17 cellular contexts compared by ENCODE assay signal in the genomic region with DNA sequence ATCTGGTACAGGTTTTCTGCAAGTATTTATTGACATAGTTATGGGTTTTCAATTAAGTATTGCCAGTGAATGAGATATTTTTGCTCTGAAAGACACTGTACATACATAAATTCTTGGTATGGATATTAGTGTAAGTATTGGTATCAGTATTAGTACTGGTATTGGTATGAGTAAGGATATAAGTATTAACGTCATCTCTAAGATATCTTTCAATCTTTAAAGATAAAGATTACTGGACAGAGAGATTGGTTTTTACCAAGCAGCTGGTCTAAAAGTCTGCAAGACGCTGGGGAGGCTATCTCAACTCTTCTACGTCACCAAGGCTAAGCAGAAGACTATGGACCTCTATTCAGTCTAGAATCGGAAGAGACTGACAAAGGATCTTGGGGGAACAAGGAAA.
"Had no signal": no experiment of that assay in that cellular context is flagged by ENCODE, and none has a peak within 500 bp of the region (broad histone marks: within the 10 kb centered on the region; RNA-seq: fewer than 3 reads in every experiment).

No MANE protein-coding gene starts in this region.

- DNase-seq: activated CD4-positive, alpha-beta T cell treated with anti-CD3 and anti-CD28 coated beads, Interleukin-2, amount 10 ng/mL, durations not matched to agents 7 days and 5 days; activated CD8-positive, alpha-beta memory T cell treated with anti-CD3 and anti-CD28 coated beads, Interleukin-2, amount 50 U/mL, for 4 hours; activated CD8-positive, alpha-beta T cell treated with anti-CD3 and anti-CD28 coated beads, Interleukin-2, amount 10 ng/mL, durations not matched to agents 7 days and 5 days; activated effector memory CD4-positive, alpha-beta T cell treated with anti-CD3 and anti-CD28 coated beads, Interleukin-2, amount 50 U/mL, for 16 hours; activated T-cell treated with anti-CD3 and anti-CD28 coated beads, Interleukin-2, amount 50 U/mL, for 4 hours; cerebellar nuclear complex; cortex of kidney; gastrocnemius medialis; head of caudate nucleus; midbrain; nephron progenitor cell; nucleus accumbens; stimulated activated naive CD4-positive, alpha-beta T cell; T1000; thyroid gland had no signal

- H3K4me1 ChIP-seq: ascending aorta, gastrocnemius medialis had no signal

- H3K27ac ChIP-seq: ascending aorta, gastrocnemius medialis, thyroid gland had no signal

- H3K27me3 ChIP-seq: ascending aorta, gastrocnemius medialis, thyroid gland had no signal

- H3K9me3 ChIP-seq: ascending aorta, gastrocnemius medialis, thyroid gland had no signal

- H3K4me3 ChIP-seq: ascending aorta, gastrocnemius medialis, thyroid gland had no signal

- ATAC-seq: activated CD8-positive, alpha-beta T cell treated with anti-CD3 and anti-CD28 coated beads, Interleukin-2, amount 10 ng/mL, durations not matched to agents 7 days and 5 days; activated T-cell treated with anti-CD3 and anti-CD28 coated beads, Interleukin-2, amount 50 U/mL, for 4 hours; esophagus mucosa; gastrocnemius medialis had no signal
